ENCODE assay signal across 1 cellular context in the genomic region with DNA sequence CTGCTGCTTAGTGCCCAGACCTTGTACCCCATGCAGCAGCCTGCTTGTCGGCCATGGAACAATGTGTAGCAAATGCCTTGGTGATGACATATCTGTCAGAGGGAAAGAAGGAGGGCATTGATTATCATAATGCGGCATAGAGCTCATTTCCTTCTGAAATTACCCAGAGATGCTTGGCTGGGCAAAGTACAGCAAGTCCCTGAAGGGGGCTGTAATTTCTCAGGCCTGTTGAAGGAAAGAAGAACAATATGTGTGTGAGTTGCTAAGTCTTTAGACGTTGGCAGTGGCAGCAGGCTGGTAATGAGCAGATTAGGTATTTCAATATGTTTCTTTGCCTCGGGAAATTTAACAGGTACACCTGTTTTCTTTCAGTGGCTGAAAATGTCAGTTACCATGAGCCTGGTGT.
TF ChIP-seq lines count a peak whose summit lies in the region.

No MANE protein-coding gene starts in this region.

TF ChIP-seq in IMR-90, 13 proteins besides CTCF, POLR2A, EP300 and RAD21:
- TF ChIP-seq CHD1 (IDR thresholded peaks at IDR 0.05; ENCODE audit: low read depth, low read length): no peak
- no peak for TF ChIP-seq BHLHE40 (IDR thresholded peaks at IDR 0.05; ENCODE audit: low read depth, low read length)
- TF ChIP-seq FOS (IDR thresholded peaks at IDR 0.05; ENCODE audit: low read depth, low read length): no peak
- TF ChIP-seq, protein P1, sequence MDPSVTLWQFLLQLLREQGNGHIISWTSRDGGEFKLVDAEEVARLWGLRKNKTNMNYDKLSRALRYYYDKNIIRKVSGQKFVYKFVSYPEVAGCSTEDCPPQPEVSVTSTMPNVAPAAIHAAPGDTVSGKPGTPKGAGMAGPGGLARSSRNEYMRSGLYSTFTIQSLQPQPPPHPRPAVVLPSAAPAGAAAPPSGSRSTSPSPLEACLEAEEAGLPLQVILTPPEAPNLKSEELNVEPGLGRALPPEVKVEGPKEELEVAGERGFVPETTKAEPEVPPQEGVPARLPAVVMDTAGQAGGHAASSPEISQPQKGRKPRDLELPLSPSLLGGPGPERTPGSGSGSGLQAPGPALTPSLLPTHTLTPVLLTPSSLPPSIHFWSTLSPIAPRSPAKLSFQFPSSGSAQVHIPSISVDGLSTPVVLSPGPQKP (IDR thresholded peaks at IDR 0.05; ENCODE audit: borderline replicate concordance, low read depth, low read length): no peak
- TF ChIP-seq, protein P2, sequence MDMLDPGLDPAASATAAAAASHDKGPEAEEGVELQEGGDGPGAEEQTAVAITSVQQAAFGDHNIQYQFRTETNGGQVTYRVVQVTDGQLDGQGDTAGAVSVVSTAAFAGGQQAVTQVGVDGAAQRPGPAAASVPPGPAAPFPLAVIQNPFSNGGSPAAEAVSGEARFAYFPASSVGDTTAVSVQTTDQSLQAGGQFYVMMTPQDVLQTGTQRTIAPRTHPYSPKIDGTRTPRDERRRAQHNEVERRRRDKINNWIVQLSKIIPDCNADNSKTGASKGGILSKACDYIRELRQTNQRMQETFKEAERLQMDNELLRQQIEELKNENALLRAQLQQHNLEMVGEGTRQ (IDR thresholded peaks at IDR 0.05; ENCODE audit: low read depth, low read length): no peak
- TF ChIP-seq RCOR1 (IDR thresholded peaks at IDR 0.05; ENCODE audit: insufficient replicate concordance, low read length): no peak
- no peak for TF ChIP-seq CEBPB (IDR thresholded peaks at IDR 0.05; ENCODE audit: low read depth, low read length)
- TF ChIP-seq MXI1 (IDR thresholded peaks at IDR 0.05; ENCODE audit: borderline replicate concordance, low read depth, low read length): no peak
- no peak for TF ChIP-seq NFE2L2 (IDR thresholded peaks at IDR 0.05; ENCODE audit: low read depth, low read length)
- no peak for TF ChIP-seq RFX5 (IDR thresholded peaks at IDR 0.05; ENCODE audit: low read depth, low read length)
- no peak for TF ChIP-seq MAFK (IDR thresholded peaks at IDR 0.05; ENCODE audit: low read depth, low read length)
- TF ChIP-seq SMC3 (IDR thresholded peaks at IDR 0.05; ENCODE audit: low read depth, low read length): no peak
- no peak for TF ChIP-seq MAZ (IDR thresholded peaks at IDR 0.05; ENCODE audit: borderline replicate concordance, low read depth, low read length)
